ENCODE assay signal across 8 cellular contexts in genomic region chr19:55384576-55385235, GRCh38. TPM values are rescaled to one million over a fixed set of nuclear protein-coding genes. Genes with fewer than 3 reads are reported as not detected.
DNase-seq lines count a peak whose midpoint lies in the region; ATAC-seq and TF ChIP-seq lines count a peak whose summit lies in the region.

No MANE protein-coding gene starts in this region.

- peak; percentile 24 to 71 for DNase-seq in NCI-H187 (lab: John Stamatoyannopoulos, UW)
- DNase-seq in NCI-H187 treated with DMSO at 0.1 percent for 48 hours (lab: John Stamatoyannopoulos, UW), result no peak
- DNase-seq in KG1 (lab: John Stamatoyannopoulos, UW), result peak; percentile 40
- DNase-seq in T-helper 2 cell treated with Interferon-gamma antibody and Interleukin-4, amounts not matched to agents 5 μg/mL and 100 μg/mL, for 36 hours (ENCODE audit: low spot score), result peak; percentile 23
- DNase-seq in endothelial cell (ENCODE audit: low spot score), result no peak
- DNase-seq in natural killer cell, result no peak
- no peak for DNase-seq in occipital lobe (lab: John Stamatoyannopoulos, UW)

- peak overlapping the region; percentile 99 for H3K4me3 Mint-ChIP-seq in T-helper 2 cell treated with Interferon-gamma antibody and Interleukin-4, amounts not matched to agents 5 μg/mL and 100 μg/mL, for 36 hours
- H3K4me3 Mint-ChIP-seq in endothelial cell (ENCODE audit: unreplicated experiment), result peak overlapping the region; percentile 65
- H3K4me3 Mint-ChIP-seq in natural killer cell, result peak overlapping the region; percentile 97

- no peak for ATAC-seq in natural killer cell
- ATAC-seq in HG03280 (IDR thresholded peaks at IDR 0.05; ENCODE audit: unreplicated experiment), result no peak

- intact Hi-C loops in natural killer cell (cut with micrococcal nuclease), result loop anchor here (1.0 to 2.0 kb wide), 3 partner anchors 24 to 84 kb away; partner anchors contain the start of gene KMT5C

- peaks cover 50% of the 10 kb centered on the region for H3K36me3 Mint-ChIP-seq in T-helper 2 cell treated with Interferon-gamma antibody and Interleukin-4, amounts not matched to agents 5 μg/mL and 100 μg/mL, for 36 hours (ENCODE audit: low read depth)
- H3K36me3 Mint-ChIP-seq in endothelial cell (ENCODE audit: low read depth, unreplicated experiment) (peaks cover 14% of the 10 kb centered on the region), natural killer cell (no peaks in the 10 kb centered on the region)

- no peaks in the 10 kb centered on the region for H3K27me3 Mint-ChIP-seq in T-helper 2 cell treated with Interferon-gamma antibody and Interleukin-4, amounts not matched to agents 5 μg/mL and 100 μg/mL, for 36 hours (ENCODE audit: low read depth)
- H3K27me3 Mint-ChIP-seq in endothelial cell (ENCODE audit: unreplicated experiment) (peaks cover 39% of the 10 kb centered on the region), natural killer cell (ENCODE audit: low read depth in 2 of 2) (no peaks in the 10 kb centered on the region)

- H3K27ac Mint-ChIP-seq in T-helper 2 cell treated with Interferon-gamma antibody and Interleukin-4, amounts not matched to agents 5 μg/mL and 100 μg/mL, for 36 hours, result peak overlapping the region; percentile 98
- H3K27ac Mint-ChIP-seq in endothelial cell (ENCODE audit: unreplicated experiment) (peak overlapping the region; percentile 97), natural killer cell (peak overlapping the region; percentile 94 to 100)

- peaks cover 35% of the 10 kb centered on the region for H3K4me1 Mint-ChIP-seq in T-helper 2 cell treated with Interferon-gamma antibody and Interleukin-4, amounts not matched to agents 5 μg/mL and 100 μg/mL, for 36 hours (ENCODE audit: low read depth)
- H3K4me1 Mint-ChIP-seq in endothelial cell (ENCODE audit: unreplicated experiment) (peaks cover 23% of the 10 kb centered on the region), natural killer cell (peaks cover 52 to 68% of the 10 kb centered on the region in 2 donors)

- TF ChIP-seq CTCF in endothelial cell (IDR thresholded peaks at IDR 0.05; ENCODE audit: unreplicated experiment), result no peak
- no peak for TF ChIP-seq CTCF in natural killer cell (IDR thresholded peaks at IDR 0.05)

- H3K9me3 Mint-ChIP-seq in T-helper 2 cell treated with Interferon-gamma antibody and Interleukin-4, amounts not matched to agents 5 μg/mL and 100 μg/mL, for 36 hours, result no peaks in the 10 kb centered on the region
- H3K9me3 Mint-ChIP-seq in endothelial cell (ENCODE audit: unreplicated experiment) (no peaks in the 10 kb centered on the region), natural killer cell (no peaks in the 10 kb centered on the region)

RNA-seq across cellular contexts. Expression of gene TMEM238, which starts 0.6 kb away (rescaled TPM):
- total RNA-seq in endothelial cell (ENCODE audit: unreplicated experiment) (0.64 TPM), natural killer cell (1 to 10 TPM; 2.9 to 5.1 (median 4.0) TPM), occipital lobe (not detected)

RNA-seq across cellular contexts. Expression of gene RPL28, which starts 1.0 kb away (rescaled TPM):
- total RNA-seq in endothelial cell (ENCODE audit: unreplicated experiment) (3,792 TPM), natural killer cell (1,000 to 10,000 TPM; 1,373 to 1,704 (median 1,679) TPM), occipital lobe (112 TPM)

RNA-seq across cellular contexts. Expression of gene TMEM190, which starts 8.1 kb away (rescaled TPM):
- total RNA-seq in endothelial cell (ENCODE audit: unreplicated experiment), result not detected
- not detected for total RNA-seq in natural killer cell
- not detected for total RNA-seq in occipital lobe

RNA-seq across cellular contexts. Expression of gene IL11, which starts 14.4 kb away (rescaled TPM):
- total RNA-seq in endothelial cell (ENCODE audit: unreplicated experiment) (0.21 TPM), natural killer cell (under 1 TPM; 0.14 to 0.35 (median 0.27) TPM), occipital lobe (0.16 TPM)

RNA-seq across cellular contexts. Expression of gene GARIN5B, which starts 21.6 kb away (rescaled TPM):
- total RNA-seq in endothelial cell (ENCODE audit: unreplicated experiment) (not detected), natural killer cell (not detected), occipital lobe (not detected)

Comparison
In these comparisons a context has a peak if more than half of its experiments do, and no peak if none do; other contexts are left out.
1. DNase-seq: peak in NCI-H187 (2 of 2), KG1 (single experiment) and T-helper 2 cell treated with Interferon-gamma antibody and Interleukin-4, amounts not matched to agents 5 μg/mL and 100 μg/mL, for 36 hours (single experiment); none in NCI-H187 treated with DMSO at 0.1 percent for 48 hours (single experiment), endothelial cell (single experiment), natural killer cell (single experiment) and occipital lobe (single experiment).
2. RNA of gene RPL28, which starts 1.0 kb away (total RNA-seq): 3,792 TPM in endothelial cell (single experiment) and 1,373 to 1,704 TPM in natural killer cell; 112 TPM in occipital lobe (single experiment); every median in the first group is over 10 times any median in the second.
3. Peak in every context shown above with its lines, with median percentiles within 50 percentile points of each other: H3K27ac Mint-ChIP-seq and H3K4me3 Mint-ChIP-seq.